In the genomic region with DNA sequence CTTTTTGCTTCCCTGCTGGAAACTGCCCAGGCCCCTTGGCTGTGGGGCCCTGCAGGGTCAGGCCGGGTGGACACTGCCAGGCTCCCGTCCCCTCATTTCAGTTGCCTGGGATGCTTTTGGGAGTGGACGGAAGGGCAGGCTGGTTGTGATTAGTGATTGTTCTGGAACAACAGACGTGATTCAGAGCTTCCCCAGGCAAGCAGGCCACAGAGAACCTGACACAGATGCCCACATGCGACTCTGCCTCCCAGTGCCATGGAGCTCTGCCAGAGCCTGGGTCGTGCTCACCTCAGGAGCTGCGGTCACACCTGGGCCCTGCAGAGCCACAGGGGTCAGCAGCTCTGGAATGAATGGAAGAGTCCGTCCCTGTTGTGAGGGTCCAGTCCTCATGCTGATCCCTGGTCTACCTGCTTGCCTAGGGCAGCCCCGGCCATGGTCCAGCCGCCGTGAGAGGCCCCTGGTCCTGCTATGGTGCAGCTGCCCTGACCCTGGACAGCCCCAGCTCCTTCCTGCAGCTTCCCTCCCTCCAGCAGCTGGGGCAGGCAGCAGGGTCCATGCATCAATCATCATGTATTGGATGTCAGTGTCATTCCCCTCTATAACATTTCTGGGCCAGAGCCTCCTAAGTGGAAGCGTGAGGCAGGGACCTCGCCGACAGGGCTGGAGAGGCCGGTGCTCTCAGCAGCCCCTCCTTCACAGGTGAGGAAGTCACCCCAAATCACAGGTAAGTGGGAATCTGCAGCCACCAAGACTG, we compare ENCODE assay signal across 30 cellular contexts.
"Had no signal": no experiment of that assay in that cellular context is flagged by ENCODE, and none has a peak within 500 bp of the region (broad histone marks: within the 10 kb centered on the region; RNA-seq: fewer than 3 reads in every experiment).

No MANE protein-coding gene starts in this region.

- H2AFZ ChIP-seq: parathyroid adenoma had no signal

- H3K79me2 ChIP-seq: parathyroid adenoma had no signal

- H3K27ac ChIP-seq: gastroesophageal sphincter, heart left ventricle, parathyroid adenoma, right atrium auricular region, testis had no signal

- H3K36me3 Mint-ChIP-seq: immature natural killer cell, mesothelial cell of epicardium, naive B cell, WTC11 had no signal

- H3K9me3 ChIP-seq: gastroesophageal sphincter, heart left ventricle, right atrium auricular region, testis had no signal

- H3K4me1 Mint-ChIP-seq: activated CD4-positive, alpha-beta memory T cell treated with anti-CD3 and anti-CD28 coated beads, Interleukin-2, amount 10 ng/mL, durations not matched to agents 7 days and 5 days; activated CD4-positive, alpha-beta T cell treated with anti-CD3 and anti-CD28 coated beads, Interleukin-2, amount 10 ng/mL, durations not matched to agents 7 days and 5 days; activated T-helper 17 cell treated with anti-CD3 and anti-CD28 coated beads, Interleukin-2, amount 50 U/mL, for 72 hours; immature natural killer cell; naive B cell had no signal

- H3K4me3 Mint-ChIP-seq: activated CD4-positive, alpha-beta memory T cell treated with anti-CD3 and anti-CD28 coated beads, Interleukin-2, amount 10 ng/mL, durations not matched to agents 7 days and 5 days; activated CD4-positive, alpha-beta T cell treated with anti-CD3 and anti-CD28 coated beads, Interleukin-2, amount 10 ng/mL, durations not matched to agents 7 days and 5 days; activated T-cell treated with anti-CD3 and anti-CD28 coated beads, Interleukin-2, amount 50 U/mL, for 24 hours; activated T-helper 17 cell treated with anti-CD3 and anti-CD28 coated beads, Interleukin-2, amount 50 U/mL, for 72 hours; effector memory CD8-positive, alpha-beta T cell; immature natural killer cell; mesothelial cell of epicardium; naive B cell; nephron progenitor cell; WTC11 had no signal

- H3K27me3 Mint-ChIP-seq: activated CD4-positive, alpha-beta memory T cell treated with anti-CD3 and anti-CD28 coated beads, Interleukin-2, amount 10 ng/mL, durations not matched to agents 7 days and 5 days; activated CD4-positive, alpha-beta T cell treated with anti-CD3 and anti-CD28 coated beads, Interleukin-2, amount 10 ng/mL, durations not matched to agents 7 days and 5 days; activated T-cell treated with anti-CD3 and anti-CD28 coated beads, Interleukin-2, amount 50 U/mL, for 24 hours; activated T-helper 17 cell treated with anti-CD3 and anti-CD28 coated beads, Interleukin-2, amount 50 U/mL, for 72 hours; effector memory CD8-positive, alpha-beta T cell had no signal

- H3K36me3 ChIP-seq: gastroesophageal sphincter, heart left ventricle, right atrium auricular region had no signal

- H3K9ac ChIP-seq: parathyroid adenoma had no signal

- H3K27me3 ChIP-seq: gastroesophageal sphincter, heart left ventricle, right atrium auricular region, testis had no signal

- ATAC-seq: activated T-helper 17 cell treated with anti-CD3 and anti-CD28 coated beads, Interleukin-2, amount 50 U/mL, for 72 hours; effector memory CD8-positive, alpha-beta T cell; gastroesophageal sphincter; heart left ventricle; left colon; stimulated activated naive CD8-positive, alpha-beta T cell treated with anti-CD3 and anti-CD28 coated beads, Interleukin-15, Interleukin-2, amounts not matched to agents 100 U/mL and 50 U/mL, for 24 hours had no signal

- DNase-seq: activated CD4-positive, alpha-beta memory T cell treated with anti-CD3 and anti-CD28 coated beads, Interleukin-2, amount 10 ng/mL, durations not matched to agents 7 days and 5 days; activated CD4-positive, alpha-beta T cell treated with anti-CD3 and anti-CD28 coated beads for 1 hour; activated CD4-positive, alpha-beta T cell treated with anti-CD3 and anti-CD28 coated beads, Interleukin-2, amount 10 ng/mL, durations not matched to agents 7 days and 5 days; activated CD8-positive, alpha-beta memory T cell treated with anti-CD3 and anti-CD28 coated beads, Interleukin-2, amount 50 U/mL, for 48 hours; activated gamma-delta T cell treated with Interleukin-2 at 50 U/mL for 16 hours; activated naive CD4-positive, alpha-beta T cell treated with anti-CD3 and anti-CD28 coated beads, Interleukin-2, amount 50 U/mL, for 16 hours; activated T-cell treated with anti-CD3 and anti-CD28 coated beads, Interleukin-2, amount 50 U/mL, for 24 hours; amniotic stem cell; cortex of kidney; effector memory CD8-positive, alpha-beta T cell; heart left ventricle; immature natural killer cell; kidney; left colon; naive B cell; occipital lobe; stimulated activated CD4-positive, alpha-beta T cell treated with anti-CD3 and anti-CD28 coated beads, Interleukin-2, amount 100 ng/mL, for 48 hours; stimulated activated naive CD8-positive, alpha-beta T cell treated with anti-CD3 and anti-CD28 coated beads, Interleukin-15, Interleukin-2, amounts not matched to agents 100 U/mL and 50 U/mL, for 24 hours; T-helper 2 cell; testis; trophoblast cell had no signal

- FAIRE-seq: endothelial cell of umbilical vein, kidney, urothelium cell line had no signal

- H3K27ac Mint-ChIP-seq: activated CD4-positive, alpha-beta memory T cell treated with anti-CD3 and anti-CD28 coated beads, Interleukin-2, amount 10 ng/mL, durations not matched to agents 7 days and 5 days; activated CD4-positive, alpha-beta T cell treated with anti-CD3 and anti-CD28 coated beads, Interleukin-2, amount 10 ng/mL, durations not matched to agents 7 days and 5 days; activated T-cell treated with anti-CD3 and anti-CD28 coated beads, Interleukin-2, amount 50 U/mL, for 24 hours; activated T-helper 17 cell treated with anti-CD3 and anti-CD28 coated beads, Interleukin-2, amount 50 U/mL, for 72 hours; effector memory CD8-positive, alpha-beta T cell; immature natural killer cell; mesothelial cell of epicardium; naive B cell; nephron progenitor cell; WTC11 had no signal

- H3K9me3 Mint-ChIP-seq: activated CD4-positive, alpha-beta memory T cell treated with anti-CD3 and anti-CD28 coated beads, Interleukin-2, amount 10 ng/mL, durations not matched to agents 7 days and 5 days; activated CD4-positive, alpha-beta T cell treated with anti-CD3 and anti-CD28 coated beads, Interleukin-2, amount 10 ng/mL, durations not matched to agents 7 days and 5 days; activated T-cell treated with anti-CD3 and anti-CD28 coated beads, Interleukin-2, amount 50 U/mL, for 24 hours; activated T-helper 17 cell treated with anti-CD3 and anti-CD28 coated beads, Interleukin-2, amount 50 U/mL, for 72 hours; effector memory CD8-positive, alpha-beta T cell; immature natural killer cell; mesothelial cell of epicardium; naive B cell; nephron progenitor cell; WTC11 had no signal

- H3K4me3 ChIP-seq: gastroesophageal sphincter, heart left ventricle, right atrium auricular region, testis had no signal
